In the genomic region with DNA sequence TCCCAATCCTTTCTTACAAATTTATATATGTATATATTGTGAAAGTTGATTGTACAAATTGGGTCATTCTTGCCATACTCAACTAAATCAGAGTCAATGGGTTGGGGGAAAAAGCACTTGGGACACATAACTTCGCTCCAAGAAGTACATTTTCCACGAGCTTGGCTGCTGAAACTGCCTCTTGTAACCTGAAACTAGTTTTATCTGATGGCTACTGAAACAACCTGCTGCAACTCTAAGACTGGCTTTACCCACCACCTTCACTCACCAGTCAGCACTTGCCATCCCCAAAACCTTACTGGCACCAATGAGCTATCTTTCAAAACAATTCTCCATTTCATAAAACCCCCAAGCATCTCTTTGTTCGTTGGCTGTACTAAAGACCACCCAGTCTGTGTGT, we compare ENCODE assay signal across 17 cellular contexts. TPM values are rescaled to one million over a fixed set of nuclear protein-coding genes. Genes with fewer than 3 reads are reported as not detected.
"Had no signal": no experiment of that assay in that cellular context is flagged by ENCODE, and none has a peak within 500 bp of the region (broad histone marks: within the 10 kb centered on the region; RNA-seq: fewer than 3 reads in every experiment).

No MANE protein-coding gene starts in this region.

- H3K27ac ChIP-seq: coronary artery, heart left ventricle, thyroid gland had no signal

- H3K27me3 ChIP-seq: heart left ventricle, thyroid gland had no signal

- H3K9me3 ChIP-seq: heart left ventricle, mucosa of descending colon, thyroid gland had no signal

- H3K4me1 ChIP-seq: heart left ventricle had no signal

- H3K4me2 ChIP-seq: smooth muscle cell had no signal

- H3K4me3 ChIP-seq: coronary artery, heart left ventricle, mucosa of descending colon, smooth muscle cell, thyroid gland had no signal

- DNase-seq: activated CD4-positive, alpha-beta T cell treated with anti-CD3 and anti-CD28 coated beads, Interleukin-2, amount 50 U/mL, for 1 hour; activated T-cell treated with anti-CD3 and anti-CD28 coated beads, Interleukin-2, amount 50 U/mL, for 1 hour; central memory CD4-positive, alpha-beta T cell; effector CD4-positive, alpha-beta T cell; foreskin melanocyte; heart left ventricle; left colon; mammary epithelial cell; naive thymus-derived CD8-positive, alpha-beta T cell; nucleus accumbens; right cardiac atrium; thyroid gland had no signal

- ATAC-seq: heart left ventricle; left colon; mucosa of descending colon; naive thymus-derived CD8-positive, alpha-beta T cell; right cardiac atrium had no signal

- H3K36me3 ChIP-seq: heart left ventricle, thyroid gland had no signal

- FAIRE-seq: urothelium cell line had no signal

RNA-seq across cellular contexts. Expression of gene CHAD, which starts 25.1 kb away (rescaled TPM):
- total RNA-seq: mammary epithelial cell; naive thymus-derived CD8-positive, alpha-beta T cell; progenitor cell of endocrine pancreas; smooth muscle cell had no signal
- polyA plus RNA-seq: mammary epithelial cell; naive thymus-derived CD8-positive, alpha-beta T cell had no signal

RNA-seq across cellular contexts. Expression of gene EPN3, which starts 38.8 kb away (rescaled TPM):
- total RNA-seq: naive thymus-derived CD8-positive, alpha-beta T cell had no signal
- polyA plus RNA-seq: naive thymus-derived CD8-positive, alpha-beta T cell had no signal
